In the genomic region with DNA sequence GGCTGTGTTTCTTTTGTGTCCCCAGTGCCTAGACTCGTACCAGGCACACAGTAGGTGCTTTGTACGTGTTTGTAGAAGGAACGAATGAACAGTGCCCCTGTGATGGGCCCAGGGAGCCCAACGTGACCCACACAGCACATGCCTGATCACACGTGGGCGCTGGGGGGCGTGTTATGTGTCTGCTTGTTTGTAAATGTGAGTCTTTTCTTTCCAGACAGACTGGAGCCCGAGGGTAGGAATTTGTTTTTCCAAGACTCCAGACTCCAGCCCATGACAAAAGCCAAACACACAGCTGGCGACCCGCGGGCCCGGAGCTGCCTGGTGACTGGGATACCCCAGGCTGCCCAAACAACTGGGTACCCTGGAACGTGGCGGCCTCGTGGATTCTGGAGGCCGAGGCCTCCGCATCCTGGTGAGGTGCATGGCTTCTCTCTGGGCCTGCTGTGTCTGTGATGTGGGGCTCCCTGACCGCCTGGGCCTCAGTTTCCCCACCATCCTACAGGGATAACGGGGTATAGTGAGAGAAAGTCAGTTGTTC, we compare ENCODE assay signal across 18 cellular contexts. TPM values are rescaled to one million over a fixed set of nuclear protein-coding genes. Genes with fewer than 3 reads are reported as not detected.
A peak's percentile ranks its signal among the peaks of the same experiment; 100 is the strongest.
DNase-seq lines count a peak whose midpoint lies in the region; ATAC-seq and TF ChIP-seq lines count a peak whose summit lies in the region.
"Had no signal": no experiment of that assay in that cellular context is flagged by ENCODE, and none has a peak within 500 bp of the region (broad histone marks: within the 10 kb centered on the region; RNA-seq: fewer than 3 reads in every experiment).

No MANE protein-coding gene starts in this region.

- no peak overlapping the region for H2AFZ ChIP-seq in OCI-LY3 (ENCODE audit: low read depth, low read length)

- H3K36me3 ChIP-seq in OCI-LY3 (replicated peaks; ENCODE audit: low read depth, low read length) = no peaks in the 10 kb centered on the region
- no peaks in the 10 kb centered on the region for H3K36me3 ChIP-seq in body of pancreas (replicated peaks in 1 of 2; ENCODE audit: insufficient read depth in 1 of 2, low read depth in 2 of 2)

- ATAC-seq in HG03280 (IDR thresholded peaks at IDR 0.05; ENCODE audit: unreplicated experiment) = no peak
- no peak for ATAC-seq in body of pancreas
- ATAC-seq: Panc1, SK-N-SH treated with all-trans-retinoic acid at 6 μM for 48 hours had no signal

- TF ChIP-seq CTCF in OCI-LY3 (IDR thresholded peaks at IDR 0.05; ENCODE audit: low read depth, low read length) (no peak), body of pancreas (IDR thresholded peaks at IDR 0.05) (no peak)

- H3K27ac ChIP-seq in OCI-LY3 (ENCODE audit: low read length) (no peak overlapping the region; the same call in 1 of the 2 replicates), body of pancreas (no peak overlapping the region)
- H3K27ac ChIP-seq: 22Rv1 had no signal

- no peaks in the 10 kb centered on the region for H3K79me2 ChIP-seq in OCI-LY3 (ENCODE audit: low read length)

- WGBS in body of pancreas, 2 donors = 49 to 73% methylated on average over 8 to 18 of the region's 19 CpGs

- peak overlapping the region; percentile 70; the same call in 1 of the 2 replicates for H3K9ac ChIP-seq in OCI-LY3 (ENCODE audit: low read length)

- intact Hi-C loops in body of pancreas (cut with DNase I) = no loop called here

- H4K20me1 ChIP-seq in OCI-LY3 (ENCODE audit: insufficient read depth, low read length) = no peaks in the 10 kb centered on the region

- H3K27me3 ChIP-seq in OCI-LY3 (ENCODE audit: low read depth, low read length) = no peaks in the 10 kb centered on the region
- peaks cover 0 to 11% of the 10 kb centered on the region in 2 donors for H3K27me3 ChIP-seq in body of pancreas

- peak overlapping the region; percentile 76 for H3K4me2 ChIP-seq in OCI-LY3 (ENCODE audit: low read length)

- H3K4me3 ChIP-seq in OCI-LY3 (ENCODE audit: low read length) = peak overlapping the region; percentile 57; the same call in 1 of the 2 replicates
- H3K4me3 ChIP-seq in body of pancreas = no peak overlapping the region

- DNase-seq in DMS 273 (lab: John Stamatoyannopoulos, UW; ENCODE audit: unreplicated experiment) = peak; percentile 60
- no peak for DNase-seq in DMS 273 treated with DMSO at 0.1 percent for 48 hours (lab: John Stamatoyannopoulos, UW)
- peak; percentile 9 for DNase-seq in EH (ENCODE audit: low read depth)
- peak; percentile 50 for DNase-seq in epidermal melanocyte (ENCODE audit: insufficient read length, low spot score)
- no peak for DNase-seq in GM03348 (ENCODE audit: low spot score)
- no peak for DNase-seq in body of pancreas
- DNase-seq: DMS153, KG1, NCI-H1092, NCI-H146, NCI-H446 treated with DMSO at 0.1 percent for 48 hours, NCI-H748 treated with DMSO at 0.1 percent for 48 hours had no signal

- no peak for TF ChIP-seq POLR2A in body of pancreas (IDR thresholded peaks at IDR 0.05)

- H3K9me3 ChIP-seq in OCI-LY3 (ENCODE audit: insufficient read depth, low read length) (no peaks in the 10 kb centered on the region), body of pancreas (no peaks in the 10 kb centered on the region)

- H3K4me1 ChIP-seq in OCI-LY3 (ENCODE audit: low read length) (peaks cover 31% of the 10 kb centered on the region), body of pancreas (peaks cover 4% of the 10 kb centered on the region)

RNA-seq across cellular contexts. Expression of a gene that starts 14.9 kb away (rescaled TPM):
- total RNA-seq in body of pancreas = 10 to 100 TPM in 1 of 2 donors, 1 to 10 TPM in 1; 7.8 to 16.2 TPM
- total RNA-seq: MCF 10A had no signal

Comparison
In these comparisons a context has a peak if more than half of its experiments do, and no peak if none do; other contexts are left out.
1. DNase-seq: peak in DMS 273 (single experiment), EH (single experiment) and epidermal melanocyte (single experiment); none in DMS 273 treated with DMSO at 0.1 percent for 48 hours (single experiment), GM03348 (single experiment) and body of pancreas (0 of 4).